In the genomic region with DNA sequence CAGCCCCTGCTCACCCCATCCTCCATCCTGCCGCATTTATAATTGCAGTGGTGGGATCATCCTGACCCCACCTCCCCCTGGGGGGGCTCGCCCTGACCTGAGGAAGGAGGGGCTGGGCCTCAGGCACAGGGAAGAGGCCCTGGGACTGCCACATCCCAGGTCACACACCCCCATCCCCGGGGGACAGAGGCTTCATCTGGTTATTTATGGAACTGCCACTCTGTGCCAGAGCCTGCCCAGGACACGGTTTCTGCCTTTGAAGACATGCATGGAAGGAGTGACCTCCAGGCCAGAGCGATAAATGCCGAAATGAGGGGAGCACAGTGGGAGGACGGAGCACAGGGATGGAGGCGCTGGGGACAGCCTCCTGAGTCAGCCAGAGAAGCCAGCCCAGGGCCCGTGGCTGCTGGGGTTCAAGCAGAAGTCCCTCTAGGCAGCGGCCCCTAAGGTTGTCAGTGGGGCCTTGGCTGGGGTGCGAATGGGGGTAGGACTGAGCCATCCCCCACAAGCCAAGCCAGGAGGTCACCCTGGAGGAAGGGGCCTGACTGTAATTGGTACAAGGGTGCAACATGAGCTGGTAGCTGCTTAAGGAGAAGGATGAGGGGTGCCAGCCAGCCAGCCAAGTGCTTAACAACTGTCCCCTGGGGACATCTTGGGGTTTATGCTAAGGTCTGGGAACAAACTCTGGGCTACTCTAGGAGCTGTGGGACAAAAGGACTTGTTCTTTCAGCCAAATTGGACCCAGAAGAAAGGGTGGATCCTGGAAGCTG, we compare ENCODE assay signal across 12 cellular contexts. TPM values are rescaled to one million over a fixed set of nuclear protein-coding genes. Genes with fewer than 3 reads are reported as not detected.
DNase-seq lines count a peak whose midpoint lies in the region; ATAC-seq and TF ChIP-seq lines count a peak whose summit lies in the region.
"Had no signal": no experiment of that assay in that cellular context is flagged by ENCODE, and none has a peak within 500 bp of the region (broad histone marks: within the 10 kb centered on the region; RNA-seq: fewer than 3 reads in every experiment).

No MANE protein-coding gene starts in this region.

- TF ChIP-seq POLR2A in Peyer's patch (IDR thresholded peaks at IDR 0.05): no peak
- no peak for TF ChIP-seq POLR2A in esophagus squamous epithelium (IDR thresholded peaks at IDR 0.05)
- no peak for TF ChIP-seq POLR2A in thyroid gland (IDR thresholded peaks at IDR 0.05)

- H3K4me3 ChIP-seq in Peyer's patch (no peak overlapping the region), esophagus squamous epithelium (no peak overlapping the region), muscle layer of colon (ENCODE audit: low read depth in 1 of 2, low read length in 2 of 2) (peak overlapping the region in 1 of 2 donors; percentile 18), thyroid gland (replicated peaks in 1 of 3) (no peak overlapping the region)
- H3K4me3 ChIP-seq: dorsolateral prefrontal cortex had no signal

- H3K27me3 ChIP-seq in Peyer's patch (no peaks in the 10 kb centered on the region), esophagus squamous epithelium (peaks cover 0 to 61% (median 0%) of the 10 kb centered on the region in 4 donors), muscle layer of colon (ENCODE audit: control insufficient read depth in 1 of 2, insufficient read depth in 2 of 2, low read length in 2 of 2) (no peaks in the 10 kb centered on the region), thyroid gland (no peaks in the 10 kb centered on the region)

- intact Hi-C loops in esophagus squamous epithelium (cut with DNase I) (no loop called here), thyroid gland (cut with DNase I) (loop anchor here (10.0 kb wide), 1 partner anchor 131 kb away; a partner anchor contains a TSS)

- H3K36me3 ChIP-seq in Peyer's patch (no peaks in the 10 kb centered on the region), esophagus squamous epithelium (no peaks in the 10 kb centered on the region), muscle layer of colon (ENCODE audit: insufficient read depth, low read length) (no peaks in the 10 kb centered on the region), thyroid gland (no peaks in the 10 kb centered on the region)

- H3K9ac ChIP-seq in muscle layer of colon (ENCODE audit: low read length): no peak overlapping the region

- WGBS in esophagus squamous epithelium, 2 donors: 64 to 83% methylated on average over 5 to 7 of the region's 11 CpGs
- WGBS in thyroid gland, 2 donors: 63% methylated on average over 6 to 11 of the region's 11 CpGs

- DNase-seq in Peyer's patch: peak in 1 of 3 donors; percentile 46
- no peak for DNase-seq in esophagus squamous epithelium (lab: John Stamatoyannopoulos, UW)
- DNase-seq in thyroid gland: peak; percentile 18 to 21
- no peak for DNase-seq in COR-L47 (lab: John Stamatoyannopoulos, UW)
- no peak for DNase-seq in activated CD8-positive, alpha-beta memory T cell treated with anti-CD3 and anti-CD28 coated beads, Interleukin-2, amount 50 U/mL, for 48 hours
- DNase-seq in NCI-H2029 (lab: John Stamatoyannopoulos, UW): no peak
- DNase-seq: activated CD4-positive, alpha-beta T cell treated with anti-CD3 and anti-CD28 coated beads for 48 hours; CD8-positive, alpha-beta T cell had no signal

- ATAC-seq in HG03139 (IDR thresholded peaks at IDR 0.05; ENCODE audit: unreplicated experiment): no peak
- ATAC-seq: CD8-positive, alpha-beta T cell had no signal

- H3K27ac ChIP-seq in Peyer's patch: peak overlapping the region in 3 of 4 donors; percentile 2 to 73 (median 72)
- H3K27ac ChIP-seq in esophagus squamous epithelium: peak overlapping the region in 3 of 4 donors; percentile 43 to 82 (median 79)
- peak overlapping the region; percentile 28 for H3K27ac ChIP-seq in muscle layer of colon (ENCODE audit: low read depth, low read length)
- H3K27ac ChIP-seq in thyroid gland: peak overlapping the region in 2 of 3 donors; percentile 28 to 74
- H3K27ac ChIP-seq: foreskin keratinocyte had no signal

- TF ChIP-seq CTCF in Peyer's patch (IDR thresholded peaks at IDR 0.05) (no peak), esophagus squamous epithelium (IDR thresholded peaks at IDR 0.05) (no peak), thyroid gland (IDR thresholded peaks at IDR 0.05) (no peak)

- H3K4me1 ChIP-seq in Peyer's patch: peaks cover 0 to 16% (median 0%) of the 10 kb centered on the region in 4 donors
- peaks cover 23 to 55% (median 49%) of the 10 kb centered on the region in 3 donors for H3K4me1 ChIP-seq in esophagus squamous epithelium
- H3K4me1 ChIP-seq in muscle layer of colon (ENCODE audit: insufficient read depth, low read length): peaks cover 55% of the 10 kb centered on the region
- H3K4me1 ChIP-seq in thyroid gland: peaks cover 0 to 46% of the 10 kb centered on the region in 2 donors

- no peaks in the 10 kb centered on the region for H3K9me3 ChIP-seq in Peyer's patch
- H3K9me3 ChIP-seq in esophagus squamous epithelium: no peaks in the 10 kb centered on the region
- no peaks in the 10 kb centered on the region for H3K9me3 ChIP-seq in muscle layer of colon (ENCODE audit: low read length)
- H3K9me3 ChIP-seq in thyroid gland: no peaks in the 10 kb centered on the region

RNA-seq across cellular contexts. Expression of a gene that starts 51.4 kb away (rescaled TPM):
- total RNA-seq in Peyer's patch (1 to 10 TPM; 1.1 to 3.3 (median 1.4) TPM), esophagus squamous epithelium (1 to 10 TPM in 1 of 4 donors, under 1 TPM in 3; 0.08 to 1.3 (median 0.31) TPM), thyroid gland (1 to 10 TPM in 2 of 4 donors, under 1 TPM in 2; 0.22 to 1.9 (median 1.0) TPM)
- total RNA-seq: CD8-positive, alpha-beta T cell; foreskin keratinocyte had no signal

Comparison
In these comparisons a context has a peak if more than half of its experiments do, and no peak if none do; other contexts are left out.
1. DNase-seq: peak in thyroid gland (2 of 2); none in esophagus squamous epithelium (single experiment), COR-L47 (single experiment), activated CD8-positive, alpha-beta memory T cell treated with anti-CD3 and anti-CD28 coated beads, Interleukin-2, amount 50 U/mL, for 48 hours (single experiment) and NCI-H2029 (single experiment).
2. H3K27ac ChIP-seq: peak in every context shown above with its lines; median percentile 79 in esophagus squamous epithelium; 72 in Peyer's patch; 51 in thyroid gland; 28 in muscle layer of colon.